ENCODE assay signal across 10 cellular contexts in genomic region chr13:60226507-60226906, GRCh38.
A peak's percentile ranks its signal among the peaks of the same experiment; 100 is the strongest.
DNase-seq lines count a peak whose midpoint lies in the region; ATAC-seq, FAIRE-seq and TF ChIP-seq lines count a peak whose summit lies in the region.
"Had no signal": no experiment of that assay in that cellular context is flagged by ENCODE, and none has a peak within 500 bp of the region (broad histone marks: within the 10 kb centered on the region; RNA-seq: fewer than 3 reads in every experiment).

No MANE protein-coding gene starts in this region.

- POLR2A ChIA-PET in CD8-positive, alpha-beta memory T cell (lab: Charles Lee), result no interaction called here

- peaks cover 3 to 14% of the 10 kb centered on the region in 2 donors for H3K27me3 Mint-ChIP-seq in CD8-positive, alpha-beta memory T cell

- H3K9me2 ChIP-seq in hepatocyte (replicated peaks; ENCODE audit: insufficient read depth), result no peaks in the 10 kb centered on the region

- 25% methylated on average over 3 of the region's 3 CpGs for WGBS in hepatocyte (ENCODE audit: low lambda C conversion rate, missing lambda C conversion rate)

- no peaks in the 10 kb centered on the region for H3K9me3 Mint-ChIP-seq in CD8-positive, alpha-beta memory T cell
- H3K9me3 Mint-ChIP-seq: central memory CD8-positive, alpha-beta T cell had no signal

- H3K36me3 ChIP-seq in BE2C, result no peaks in the 10 kb centered on the region
- no peaks in the 10 kb centered on the region for H3K36me3 ChIP-seq in hepatocyte (replicated peaks; ENCODE audit: insufficient read depth, low read depth)
- no peaks in the 10 kb centered on the region for H3K36me3 ChIP-seq in CD8-positive, alpha-beta memory T cell (ENCODE audit: insufficient read depth, low read length)

- CTCF ChIA-PET in CD8-positive, alpha-beta memory T cell (lab: Charles Lee), result no interaction called here

- DNase-seq in BE2C, result peak; percentile 70
- peak; percentile 13 for DNase-seq in HTR-8/SVneo (ENCODE audit: insufficient read length, low spot score)
- DNase-seq in SK-MEL-5 (ENCODE audit: low read depth, low spot score), result peak; percentile 56
- peak; percentile 43 for DNase-seq in hepatocyte (ENCODE audit: low spot score)
- no peak for DNase-seq in CD8-positive, alpha-beta memory T cell
- DNase-seq in GM19240 (ENCODE audit: insufficient read length, low spot score), result no peak

- no peaks in the 10 kb centered on the region for H3K4me1 Mint-ChIP-seq in CD8-positive, alpha-beta memory T cell
- H3K4me1 Mint-ChIP-seq: central memory CD8-positive, alpha-beta T cell had no signal

- H3K4me3 ChIP-seq in BE2C (ENCODE audit: low read depth, low read length), result no peak overlapping the region
- H3K4me3 ChIP-seq in hepatocyte, result no peak overlapping the region
- H3K4me3 ChIP-seq in CD8-positive, alpha-beta memory T cell (ENCODE audit: low read length), result no peak overlapping the region
- H3K4me3 ChIP-seq: smooth muscle cell had no signal

- no peaks in the 10 kb centered on the region for H4K20me1 ChIP-seq in hepatocyte (ENCODE audit: insufficient read depth, poor library complexity, severe bottlenecking)

- H2AFZ ChIP-seq in hepatocyte, result no peak overlapping the region

- H3K79me2 ChIP-seq in hepatocyte, result no peaks in the 10 kb centered on the region

- no peak overlapping the region for H3K27ac Mint-ChIP-seq in CD8-positive, alpha-beta memory T cell

- H3K4me1 ChIP-seq in BE2C (peaks cover 18% of the 10 kb centered on the region), hepatocyte (ENCODE audit: insufficient read depth) (peaks cover 10% of the 10 kb centered on the region)
- H3K4me1 ChIP-seq in CD8-positive, alpha-beta memory T cell (ENCODE audit: insufficient read depth, low read length), result no peaks in the 10 kb centered on the region

- H3K4me2 ChIP-seq in hepatocyte, result no peak overlapping the region
- H3K4me2 ChIP-seq: smooth muscle cell had no signal

- no peak overlapping the region for H3K27ac ChIP-seq in hepatocyte
- H3K27ac ChIP-seq in CD8-positive, alpha-beta memory T cell (ENCODE audit: low read depth, low read length), result no peak overlapping the region

- TF ChIP-seq CTCF in BE2C (IDR thresholded peaks at IDR 0.05; ENCODE audit: low read depth, low read length) (peak; percentile 81), hepatocyte (IDR thresholded peaks at IDR 0.05; ENCODE audit: poor library complexity) (peak; percentile 50)

- no peaks in the 10 kb centered on the region for H3K27me3 ChIP-seq in BE2C
- no peaks in the 10 kb centered on the region for H3K27me3 ChIP-seq in hepatocyte
- no peaks in the 10 kb centered on the region for H3K27me3 ChIP-seq in CD8-positive, alpha-beta memory T cell (ENCODE audit: insufficient read depth, low read length, poor library complexity, severe bottlenecking)

- H3K4me3 Mint-ChIP-seq in CD8-positive, alpha-beta memory T cell, result no peak overlapping the region
- H3K4me3 Mint-ChIP-seq: central memory CD8-positive, alpha-beta T cell had no signal

- ATAC-seq in GM21529 (IDR thresholded peaks at IDR 0.05; ENCODE audit: unreplicated experiment) (no peak), HG02642 (IDR thresholded peaks at IDR 0.05; ENCODE audit: poor library complexity, unreplicated experiment) (no peak)

- FAIRE-seq in HTR-8/SVneo (lab: Jason Lieb, UNC), result no peak

- H3K36me3 Mint-ChIP-seq in CD8-positive, alpha-beta memory T cell, result no peaks in the 10 kb centered on the region

- in situ Hi-C loops in SK-MEL-5 (cut with HindIII; ENCODE audit: low pct_unique_long_range_greater_than_20kb, low sequenced_read_pairs), result no loop called here

- no peaks in the 10 kb centered on the region for H3K9me3 ChIP-seq in BE2C
- no peaks in the 10 kb centered on the region for H3K9me3 ChIP-seq in hepatocyte (ENCODE audit: low read depth)
- no peaks in the 10 kb centered on the region for H3K9me3 ChIP-seq in CD8-positive, alpha-beta memory T cell (ENCODE audit: low read length)

Comparison
In these comparisons a context has a peak if more than half of its experiments do, and no peak if none do; other contexts are left out.
1. DNase-seq: peak in BE2C (single experiment), HTR-8/SVneo (single experiment), SK-MEL-5 (single experiment) and hepatocyte (single experiment); none in CD8-positive, alpha-beta memory T cell (0 of 5) and GM19240 (single experiment).